38 cellular contexts compared by ENCODE assay signal in the genomic region with DNA sequence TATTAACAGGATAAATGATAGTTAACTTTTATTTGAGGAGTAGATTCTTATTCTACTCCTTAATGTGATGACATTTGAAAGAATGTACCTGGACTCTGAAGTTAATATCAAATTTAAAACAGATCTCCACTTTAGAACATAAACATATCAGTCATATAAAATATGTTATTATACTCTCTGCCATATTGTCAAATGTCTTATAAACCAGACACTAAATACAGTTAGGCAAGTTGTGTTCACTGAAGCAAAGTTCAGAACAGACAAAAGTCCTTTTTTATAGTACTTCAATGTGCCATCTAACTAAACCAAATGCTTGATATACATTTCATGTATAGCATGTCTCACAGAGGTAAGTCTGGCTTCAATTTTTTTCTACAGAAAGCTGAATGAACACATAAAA.
"Had no signal": no experiment of that assay in that cellular context is flagged by ENCODE, and none has a peak within 500 bp of the region (broad histone marks: within the 10 kb centered on the region; RNA-seq: fewer than 3 reads in every experiment).

No MANE protein-coding gene starts in this region.

- H3K9me3 Mint-ChIP-seq: activated CD4-positive, alpha-beta T cell treated with anti-CD3 and anti-CD28 coated beads, Interleukin-2, amount 10 ng/mL, durations not matched to agents 24 days and 14 days; activated T-helper 17 cell treated with anti-CD3 and anti-CD28 coated beads, Interleukin-2, amount 50 U/mL, for 72 hours had no signal

- H3K27ac Mint-ChIP-seq: activated CD4-positive, alpha-beta memory T cell treated with anti-CD3 and anti-CD28 coated beads for 36 hours; activated CD4-positive, alpha-beta T cell treated with anti-CD3 and anti-CD28 coated beads, Interleukin-2, amount 10 ng/mL, durations not matched to agents 24 days and 14 days; activated CD8-positive, alpha-beta T cell treated with anti-CD3 and anti-CD28 coated beads for 36 hours; activated naive CD4-positive, alpha-beta T cell treated with anti-CD3 and anti-CD28 coated beads for 36 hours; activated naive CD4-positive, alpha-beta T cell treated with anti-CD3 and anti-CD28 coated beads, Interleukin-2, amount 50 U/mL, for 72 hours; activated naive CD8-positive, alpha-beta T cell treated with anti-CD3 and anti-CD28 coated beads for 36 hours; activated T-cell treated with anti-CD3 and anti-CD28 coated beads, Interleukin-2, amount 50 U/mL, for 72 hours; activated T-helper 1 cell treated with anti-CD3 and anti-CD28 coated beads, Interleukin-12 subunit alpha, Interleukin-12 subunit beta, Interleukin-2, Interleukin-4 antibody, amounts not matched to agents 30 ng/mL and 10 ng/mL and 1 ng/mL, durations not matched to agents 14 hours and 24 hours and 36 hours; activated T-helper 17 cell treated with anti-CD3 and anti-CD28 coated beads, Interleukin-2, amount 50 U/mL, for 72 hours; brain; T-helper 1 cell treated with Interleukin-12 subunit alpha and Interleukin-12 subunit beta and Interleukin-4 antibody, amounts not matched to agents 30 μg/mL and 1 μg/mL, for 36 hours; T-helper 2 cell treated with Interferon-gamma antibody and Interleukin-4, amounts not matched to agents 5 μg/mL and 100 μg/mL, for 36 hours had no signal

- H3K4me1 ChIP-seq: adrenal gland had no signal

- ATAC-seq: activated CD4-positive, CD25-positive, alpha-beta regulatory T cell treated with anti-CD3 and anti-CD28 coated beads, Interleukin-2, amount 50 U/mL, for 24 hours; activated CD8-positive, alpha-beta T cell treated with anti-CD3 and anti-CD28 coated beads for 36 hours; activated naive CD4-positive, alpha-beta T cell treated with anti-CD3 and anti-CD28 coated beads, Interleukin-2, amount 50 U/mL, for 72 hours; activated T-cell treated with anti-CD3 and anti-CD28 coated beads, Interleukin-2, amount 50 U/mL, for 4 hours; activated T-cell treated with anti-CD3 and anti-CD28 coated beads, Interleukin-2, amount 50 U/mL, for 72 hours; activated T-helper 17 cell treated with anti-CD3 and anti-CD28 coated beads, Interleukin-2, amount 50 U/mL, for 72 hours; WTC11 had no signal

- H3K27me3 Mint-ChIP-seq: activated CD4-positive, alpha-beta memory T cell treated with anti-CD3 and anti-CD28 coated beads for 36 hours; activated CD4-positive, alpha-beta T cell treated with anti-CD3 and anti-CD28 coated beads, Interleukin-2, amount 10 ng/mL, durations not matched to agents 24 days and 14 days; activated CD8-positive, alpha-beta T cell treated with anti-CD3 and anti-CD28 coated beads for 36 hours; activated naive CD8-positive, alpha-beta T cell treated with anti-CD3 and anti-CD28 coated beads for 36 hours; activated T-helper 17 cell treated with anti-CD3 and anti-CD28 coated beads, Interleukin-2, amount 50 U/mL, for 72 hours; brain; central memory CD8-positive, alpha-beta T cell had no signal

- H3K4me1 Mint-ChIP-seq: activated CD4-positive, alpha-beta T cell treated with anti-CD3 and anti-CD28 coated beads, Interleukin-2, amount 10 ng/mL, durations not matched to agents 24 days and 14 days; activated T-helper 17 cell treated with anti-CD3 and anti-CD28 coated beads, Interleukin-2, amount 50 U/mL, for 72 hours had no signal

- DNase-seq: activated CD4-positive, alpha-beta memory T cell treated with anti-CD3 and anti-CD28 coated beads for 36 hours; activated CD4-positive, alpha-beta T cell treated with anti-CD3 and anti-CD28 coated beads for 1 hour; activated CD4-positive, alpha-beta T cell treated with anti-CD3 and anti-CD28 coated beads for 4 hours; activated CD4-positive, alpha-beta T cell treated with anti-CD3 and anti-CD28 coated beads, Interleukin-2, amount 10 ng/mL, durations not matched to agents 24 days and 14 days; activated CD4-positive, alpha-beta T cell treated with anti-CD3 and anti-CD28 coated beads, Interleukin-2, amount 50 U/mL, for 1 hour; activated CD4-positive, alpha-beta T cell treated with anti-CD3 and anti-CD28 coated beads, Interleukin-2, amount 50 U/mL, for 4 hours; activated CD4-positive, CD25-positive, alpha-beta regulatory T cell; activated CD8-positive, alpha-beta memory T cell treated with anti-CD3 and anti-CD28 coated beads, Interleukin-2, amount 50 U/mL, for 4 hours; activated CD8-positive, alpha-beta T cell treated with anti-CD3 and anti-CD28 coated beads for 36 hours; activated effector memory CD4-positive, alpha-beta T cell treated with anti-CD3 and anti-CD28 coated beads, Interleukin-2, amount 50 U/mL, for 16 hours; activated gamma-delta T cell treated with Interleukin-2 at 50 U/mL for 16 hours; activated naive CD4-positive, alpha-beta T cell; activated naive CD4-positive, alpha-beta T cell treated with anti-CD3 and anti-CD28 coated beads for 36 hours; activated naive CD4-positive, alpha-beta T cell treated with anti-CD3 and anti-CD28 coated beads, Interleukin-2, amount 50 U/mL, for 16 hours; activated naive CD8-positive, alpha-beta T cell treated with anti-CD3 and anti-CD28 coated beads for 36 hours; activated T-cell treated with anti-CD3 and anti-CD28 coated beads for 4 hours; activated T-cell treated with anti-CD3 and anti-CD28 coated beads, Interleukin-2, amount 50 U/mL, for 1 hour; activated T-cell treated with anti-CD3 and anti-CD28 coated beads, Interleukin-2, amount 50 U/mL, for 4 hours; activated T-cell treated with anti-CD3 and anti-CD28 coated beads, Interleukin-2, amount 50 U/mL, for 72 hours; adrenal gland; amniotic stem cell; aorta; caudate nucleus; cerebellar nuclear complex; SW 1271; T-helper 1 cell; T-helper 9 cell; WERI-Rb-1 had no signal

- H3K36me3 ChIP-seq: adrenal gland, cardiac muscle cell had no signal

- H3K4me3 ChIP-seq: adrenal gland, cardiac muscle cell had no signal

- H3K27ac ChIP-seq: adrenal gland, cardiac muscle cell, WERI-Rb-1 had no signal

- H3K4me3 Mint-ChIP-seq: activated CD4-positive, alpha-beta memory T cell treated with anti-CD3 and anti-CD28 coated beads for 36 hours; activated CD4-positive, alpha-beta T cell treated with anti-CD3 and anti-CD28 coated beads, Interleukin-2, amount 10 ng/mL, durations not matched to agents 24 days and 14 days; activated CD8-positive, alpha-beta T cell treated with anti-CD3 and anti-CD28 coated beads for 36 hours; activated naive CD4-positive, alpha-beta T cell treated with anti-CD3 and anti-CD28 coated beads for 36 hours; activated naive CD8-positive, alpha-beta T cell treated with anti-CD3 and anti-CD28 coated beads for 36 hours; activated T-cell treated with anti-CD3 and anti-CD28 coated beads, Interleukin-2, amount 50 U/mL, for 4 hours; activated T-cell treated with anti-CD3 and anti-CD28 coated beads, Interleukin-2, amount 50 U/mL, for 72 hours; activated T-helper 1 cell treated with anti-CD3 and anti-CD28 coated beads, Interleukin-12 subunit alpha, Interleukin-12 subunit beta, Interleukin-2, Interleukin-4 antibody, amounts not matched to agents 30 ng/mL and 10 ng/mL and 1 ng/mL, durations not matched to agents 14 hours and 24 hours and 36 hours; activated T-helper 17 cell treated with anti-CD3 and anti-CD28 coated beads, Interleukin-2, amount 50 U/mL, for 72 hours; brain; central memory CD8-positive, alpha-beta T cell; T-helper 1 cell treated with Interleukin-12 subunit alpha and Interleukin-12 subunit beta and Interleukin-4 antibody, amounts not matched to agents 30 μg/mL and 1 μg/mL, for 36 hours; T-helper 2 cell treated with Interferon-gamma antibody and Interleukin-4, amounts not matched to agents 5 μg/mL and 100 μg/mL, for 36 hours; WTC11 had no signal

- H3K27me3 ChIP-seq: adrenal gland, cardiac muscle cell had no signal
